9 cellular contexts compared by ENCODE assay signal in the genomic region with DNA sequence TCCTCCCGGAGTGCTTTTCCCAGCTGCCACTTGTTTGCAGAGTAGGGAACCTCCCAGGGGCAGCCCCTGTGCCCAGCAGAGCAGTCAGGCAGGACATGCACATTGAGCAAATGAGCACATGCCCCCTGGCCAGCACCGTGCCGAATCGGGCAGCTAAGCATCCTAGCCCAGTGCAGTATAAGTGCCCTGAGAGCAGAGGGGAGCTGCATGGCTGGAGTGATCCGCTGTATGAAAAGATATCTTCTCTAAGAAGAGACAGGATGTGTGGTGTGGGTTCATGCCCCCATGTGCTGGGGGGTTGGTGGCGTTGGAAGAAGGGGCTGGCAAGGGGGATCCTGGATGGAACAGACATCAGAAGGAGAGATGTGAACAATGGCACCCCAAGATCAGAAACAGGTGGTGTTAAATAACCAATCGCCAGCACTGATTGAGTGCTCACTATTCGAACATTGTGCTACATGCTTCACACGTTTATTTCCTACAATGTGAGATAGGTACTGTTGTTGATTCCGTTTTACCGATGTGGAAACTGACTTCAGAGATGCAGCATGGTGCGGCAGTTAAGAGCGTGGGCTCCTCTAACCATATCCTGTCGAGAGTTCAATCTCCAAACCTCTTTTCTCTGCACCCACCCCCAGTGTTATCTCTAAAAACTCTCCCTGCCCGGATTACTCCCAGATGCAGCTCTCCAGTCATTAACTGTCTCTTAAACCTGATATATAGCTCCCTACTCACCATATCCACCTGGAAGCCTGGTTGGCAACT. TPM values are rescaled to one million over a fixed set of nuclear protein-coding genes. Genes with fewer than 3 reads are reported as not detected.
A peak's percentile ranks its signal among the peaks of the same experiment; 100 is the strongest.
DNase-seq lines count a peak whose midpoint lies in the region; ATAC-seq and TF ChIP-seq lines count a peak whose summit lies in the region.
"Had no signal": no experiment of that assay in that cellular context is flagged by ENCODE, and none has a peak within 500 bp of the region (broad histone marks: within the 10 kb centered on the region; RNA-seq: fewer than 3 reads in every experiment).

No MANE protein-coding gene starts in this region.

- H3K27ac Mint-ChIP-seq in HFFc6 = 0 out of 2 replicates have a peak overlapping the region, but pooled peaks have one; percentile 16
- peak overlapping the region; percentile 99 for H3K27ac Mint-ChIP-seq in activated CD4-positive, alpha-beta memory T cell treated with anti-CD3 and anti-CD28 coated beads for 36 hours

- H3K36me3 ChIP-seq in BE2C = peaks cover 3% of the 10 kb centered on the region

- POLR2A ChIA-PET in activated CD4-positive, alpha-beta memory T cell treated with anti-CD3 and anti-CD28 coated beads for 36 hours (lab: Charles Lee) = interaction anchor here (0.7 to 7.2 kb wide), 11 partner anchors 15 to 244 kb away, joined by 3 to 67 read pairs (median 5); a partner anchor contains a TSS

- peaks cover 5% of the 10 kb centered on the region; the same call in 1 of the 2 replicates for H3K9me3 Mint-ChIP-seq in HFFc6
- no peaks in the 10 kb centered on the region for H3K9me3 Mint-ChIP-seq in activated CD4-positive, alpha-beta memory T cell treated with anti-CD3 and anti-CD28 coated beads for 36 hours

- 0 out of 2 replicates have a peak, but pooled peaks cover 8% of the 10 kb centered on the region for H3K9me3 ChIP-seq in BE2C

- intact Hi-C loops in activated CD4-positive, alpha-beta memory T cell treated with anti-CD3 and anti-CD28 coated beads for 36 hours (cut with micrococcal nuclease) = loop anchor here (1.0 to 10.0 kb wide), 4 partner anchors 15 to 369 kb away; a partner anchor contains a TSS

- H3K36me3 Mint-ChIP-seq in HFFc6 (ENCODE audit: low read depth) = peaks cover 24% of the 10 kb centered on the region
- peaks cover 42% of the 10 kb centered on the region for H3K36me3 Mint-ChIP-seq in activated CD4-positive, alpha-beta memory T cell treated with anti-CD3 and anti-CD28 coated beads for 36 hours

- peaks cover 2% of the 10 kb centered on the region for H3K27me3 Mint-ChIP-seq in HFFc6 (ENCODE audit: insufficient read depth)
- H3K27me3 Mint-ChIP-seq in activated CD4-positive, alpha-beta memory T cell treated with anti-CD3 and anti-CD28 coated beads for 36 hours = no peaks in the 10 kb centered on the region

- H3K27me3 ChIP-seq in BE2C = no peaks in the 10 kb centered on the region

- peak overlapping the region; percentile 30 for H3K4me3 Mint-ChIP-seq in HFFc6
- H3K4me3 Mint-ChIP-seq in activated CD4-positive, alpha-beta memory T cell treated with anti-CD3 and anti-CD28 coated beads for 36 hours = peak overlapping the region; percentile 90

- no peak overlapping the region for H3K4me3 ChIP-seq in BE2C (ENCODE audit: low read depth, low read length)

- H3K4me1 Mint-ChIP-seq in HFFc6 (ENCODE audit: low read depth) = peaks cover 38% of the 10 kb centered on the region
- peaks cover 51% of the 10 kb centered on the region for H3K4me1 Mint-ChIP-seq in activated CD4-positive, alpha-beta memory T cell treated with anti-CD3 and anti-CD28 coated beads for 36 hours (ENCODE audit: low read depth)

- TF ChIP-seq CTCF in HFFc6 (IDR thresholded peaks at IDR 0.05) = no peak
- TF ChIP-seq CTCF in BE2C (IDR thresholded peaks at IDR 0.05; ENCODE audit: low read depth, low read length) = no peak

- ATAC-seq in HG02884 (IDR thresholded peaks at IDR 0.05; ENCODE audit: unreplicated experiment) = no peak
- no peak for ATAC-seq in GM21447 (IDR thresholded peaks at IDR 0.05; ENCODE audit: unreplicated experiment)

- H3K4me1 ChIP-seq in BE2C = no peaks in the 10 kb centered on the region

- CTCF ChIA-PET in activated CD4-positive, alpha-beta memory T cell treated with anti-CD3 and anti-CD28 coated beads for 36 hours (lab: Charles Lee) = interaction anchor here (1.8 to 3.6 kb wide), 3 partner anchors 15 to 83 kb away, joined by 8 to 13 read pairs (median 9); a partner anchor contains a TSS

- no peak for DNase-seq in HFFc6
- peak; percentile 74 for DNase-seq in activated CD4-positive, alpha-beta memory T cell treated with anti-CD3 and anti-CD28 coated beads for 36 hours
- DNase-seq in germinal center (ENCODE audit: low spot score) = peak; percentile 31
- DNase-seq in stimulated activated naive CD4-positive, alpha-beta T cell (lab: John Stamatoyannopoulos, UW) = peak; percentile 37 to 88 (median 69)
- no peak for DNase-seq in BE2C
- no peak for DNase-seq in NCI-H2196 treated with DMSO at 0.1 percent for 48 hours (lab: John Stamatoyannopoulos, UW; ENCODE audit: unreplicated experiment)
- DNase-seq: erythroblast had no signal

RNA-seq across cellular contexts. Expression of a gene that starts 1.3 kb away (rescaled TPM):
- total RNA-seq in HFFc6 (2021; fragmentation: NEBNext Ultra II Directional; extraction: Animal tissue kit (Norgen Biotek cat#: 25700)) = 10 to 100 TPM; 53.0 to 59.4 (median 55.1) TPM
- 100 to 1,000 TPM; 160 to 169 TPM for total RNA-seq in activated CD4-positive, alpha-beta memory T cell treated with anti-CD3 and anti-CD28 coated beads for 36 hours
- polyA plus RNA-seq in BE2C (2012; ENCODE audit: insufficient read depth, insufficient read length, low read depth) = 218 TPM

RNA-seq across cellular contexts. Expression of a gene that starts 15.0 kb away (rescaled TPM):
- total RNA-seq in HFFc6 (2021; fragmentation: NEBNext Ultra II Directional; extraction: Animal tissue kit (Norgen Biotek cat#: 25700)) = 10 to 100 TPM; 28.5 to 43.7 (median 32.2) TPM
- total RNA-seq in activated CD4-positive, alpha-beta memory T cell treated with anti-CD3 and anti-CD28 coated beads for 36 hours = 10 to 100 TPM; 68.2 to 75.2 TPM
- polyA plus RNA-seq in BE2C (2012; ENCODE audit: insufficient read depth, insufficient read length, low read depth) = 36.5 TPM

RNA-seq across cellular contexts. Expression of a gene that starts 21.1 kb away (rescaled TPM):
- 10 to 100 TPM; 19.6 to 30.3 (median 23.5) TPM for total RNA-seq in HFFc6 (2021; fragmentation: NEBNext Ultra II Directional; extraction: Animal tissue kit (Norgen Biotek cat#: 25700))
- 100 to 1,000 TPM; 139 to 143 TPM for total RNA-seq in activated CD4-positive, alpha-beta memory T cell treated with anti-CD3 and anti-CD28 coated beads for 36 hours
- 39.4 TPM for polyA plus RNA-seq in BE2C (2012; ENCODE audit: insufficient read depth, insufficient read length, low read depth)

RNA-seq across cellular contexts. Expression of a gene that starts 23.9 kb away (rescaled TPM):
- total RNA-seq in HFFc6 (2021; fragmentation: NEBNext Ultra II Directional; extraction: Animal tissue kit (Norgen Biotek cat#: 25700)) = 10 to 100 TPM; 29.3 to 36.0 (median 31.5) TPM
- 10 to 100 TPM; 82.7 to 84.7 TPM for total RNA-seq in activated CD4-positive, alpha-beta memory T cell treated with anti-CD3 and anti-CD28 coated beads for 36 hours
- polyA plus RNA-seq in BE2C (2012; ENCODE audit: insufficient read depth, insufficient read length, low read depth) = 88.6 TPM

RNA-seq across cellular contexts. Expression of a gene that starts 28.9 kb away (rescaled TPM):
- total RNA-seq in HFFc6 (2021; fragmentation: NEBNext Ultra II Directional; extraction: Animal tissue kit (Norgen Biotek cat#: 25700)) = not detected
- 1 to 10 TPM; 1.0 to 1.2 TPM for total RNA-seq in activated CD4-positive, alpha-beta memory T cell treated with anti-CD3 and anti-CD28 coated beads for 36 hours
- 0.59 TPM for polyA plus RNA-seq in BE2C (2012; ENCODE audit: insufficient read depth, insufficient read length, low read depth)

Comparison
In these comparisons a context has a peak if more than half of its experiments do, and no peak if none do; other contexts are left out.
1. DNase-seq: peak in activated CD4-positive, alpha-beta memory T cell treated with anti-CD3 and anti-CD28 coated beads for 36 hours (single experiment), germinal center (single experiment) and stimulated activated naive CD4-positive, alpha-beta T cell (6 of 6); none in HFFc6 (single experiment), BE2C (single experiment) and NCI-H2196 treated with DMSO at 0.1 percent for 48 hours (single experiment).
2. RNA of a gene that starts 21.1 kb away (total RNA-seq): 139 to 143 TPM in activated CD4-positive, alpha-beta memory T cell treated with anti-CD3 and anti-CD28 coated beads for 36 hours; 19.6 to 30.3 TPM in HFFc6; every median in the first group is over 4 times any median in the second.